9 cellular contexts compared by ENCODE assay signal in the genomic region with DNA sequence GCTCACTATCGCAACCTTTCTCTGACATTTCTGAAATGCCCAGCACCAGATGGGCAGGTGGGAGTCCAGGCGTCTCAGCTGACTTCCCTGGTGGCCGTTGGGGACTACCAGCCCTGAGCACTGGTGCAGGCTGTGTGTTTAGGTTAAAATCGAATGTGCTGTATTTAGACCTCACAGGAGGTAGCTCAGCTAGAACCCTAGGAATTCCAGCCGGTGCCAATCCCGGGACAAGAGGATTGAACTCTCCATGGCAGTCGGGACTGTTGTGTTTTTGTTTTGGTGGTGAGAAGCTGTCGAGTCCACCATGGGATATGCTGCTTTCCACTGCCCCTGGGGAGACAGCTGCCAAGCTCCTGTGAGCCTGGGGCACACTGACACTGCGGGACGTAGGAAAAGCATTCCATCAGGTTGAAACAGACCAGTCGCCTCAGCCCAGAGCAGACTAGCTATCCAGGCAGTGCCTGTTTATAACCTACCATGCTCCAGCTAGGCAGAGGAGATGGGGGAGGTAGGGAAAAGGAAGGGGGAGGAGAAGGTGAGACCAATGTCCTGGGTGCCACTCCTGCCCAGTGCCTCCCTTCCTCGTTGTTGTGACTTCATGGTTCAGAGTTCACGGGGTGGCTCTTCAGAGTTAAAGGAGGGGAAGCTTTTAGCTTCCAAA. TPM values are rescaled to one million over a fixed set of nuclear protein-coding genes. Genes with fewer than 3 reads are reported as not detected.
DNase-seq lines count a peak whose midpoint lies in the region; ATAC-seq and TF ChIP-seq lines count a peak whose summit lies in the region.
"Had no signal": no experiment of that assay in that cellular context is flagged by ENCODE, and none has a peak within 500 bp of the region (broad histone marks: within the 10 kb centered on the region; RNA-seq: fewer than 3 reads in every experiment).

No MANE protein-coding gene starts in this region.

- no peak for ATAC-seq in GM18868 (IDR thresholded peaks at IDR 0.05; ENCODE audit: unreplicated experiment)

- H3K4me3 Mint-ChIP-seq in Caco-2 (ENCODE audit: unreplicated experiment): peak overlapping the region; percentile 48
- peak overlapping the region; percentile 10 for H3K4me3 Mint-ChIP-seq in osteocyte (ENCODE audit: unreplicated experiment)

- peaks cover 4% of the 10 kb centered on the region for H3K36me3 ChIP-seq in Caco-2 (ENCODE audit: control insufficient read depth, insufficient read depth, low read length)
- H3K36me3 ChIP-seq in SJSA1: peaks cover 23% of the 10 kb centered on the region
- H3K36me3 ChIP-seq in esophagus squamous epithelium: peaks cover 0 to 17% (median 0%) of the 10 kb centered on the region in 3 donors
- H3K36me3 ChIP-seq in BE2C: no peaks in the 10 kb centered on the region

- TSS peak; percentile 66 for BruUV-seq in Caco-2 (replicated peaks; lab: Mats Ljungman, UMichigan)

- H3K27me3 Mint-ChIP-seq in Caco-2 (ENCODE audit: insufficient read depth, unreplicated experiment) (no peaks in the 10 kb centered on the region), osteocyte (ENCODE audit: unreplicated experiment) (no peaks in the 10 kb centered on the region)

- no peaks in the 10 kb centered on the region for H3K9me3 ChIP-seq in Caco-2
- H3K9me3 ChIP-seq in SJSA1 (replicated peaks): no peaks in the 10 kb centered on the region
- H3K9me3 ChIP-seq in esophagus squamous epithelium: no peaks in the 10 kb centered on the region
- no peaks in the 10 kb centered on the region for H3K9me3 ChIP-seq in BE2C

- peaks cover 81% of the 10 kb centered on the region for H3K4me1 Mint-ChIP-seq in Caco-2 (ENCODE audit: low read depth, unreplicated experiment)
- peaks cover 78% of the 10 kb centered on the region for H3K4me1 Mint-ChIP-seq in osteocyte (ENCODE audit: unreplicated experiment)

- CTCF ChIA-PET in Caco-2 (lab: Charles Lee): interaction anchor here (0.6 to 1.6 kb wide), 6 partner anchors 15 to 75 kb away, joined by 3 to 13 read pairs (median 4); no protein-coding TSS in a partner anchor

- 81 to 84% methylated on average over 5 to 6 of the region's 13 CpGs for WGBS in esophagus squamous epithelium, 2 donors

- H3K36me3 Mint-ChIP-seq in Caco-2 (ENCODE audit: insufficient read depth, unreplicated experiment): peaks cover 90% of the 10 kb centered on the region
- H3K36me3 Mint-ChIP-seq in osteocyte (ENCODE audit: unreplicated experiment): no peaks in the 10 kb centered on the region

- no peak overlapping the region for H3K4me3 ChIP-seq in Caco-2 (ENCODE audit: low read depth, low read length)
- H3K4me3 ChIP-seq in SJSA1: no peak overlapping the region
- H3K4me3 ChIP-seq in esophagus squamous epithelium: no peak overlapping the region
- no peak overlapping the region for H3K4me3 ChIP-seq in BE2C (ENCODE audit: low read depth, low read length)

- intact Hi-C loops in Caco-2 (cut with micrococcal nuclease; ENCODE audit: unreplicated experiment): loop anchor here (5.0 kb wide), 1 partner anchor 119 kb away; no protein-coding TSS in a partner anchor
- intact Hi-C loops in esophagus squamous epithelium (cut with DNase I): no loop called here

- no peak for TF ChIP-seq POLR2A in esophagus squamous epithelium (IDR thresholded peaks at IDR 0.05)

- no peak for TF ChIP-seq CTCF in Caco-2 (IDR thresholded peaks at IDR 0.05; ENCODE audit: insufficient read depth in 1 of 2, low read depth in 1 of 2, low read length in 1 of 2, severe bottlenecking in 1 of 2, unreplicated experiment in 1 of 2)
- TF ChIP-seq CTCF in esophagus squamous epithelium (IDR thresholded peaks at IDR 0.05): no peak
- TF ChIP-seq CTCF in osteocyte (IDR thresholded peaks at IDR 0.05): no peak
- no peak for TF ChIP-seq CTCF in BE2C (IDR thresholded peaks at IDR 0.05; ENCODE audit: low read depth, low read length)

- H3K9me3 Mint-ChIP-seq in Caco-2 (ENCODE audit: unreplicated experiment) (no peaks in the 10 kb centered on the region), osteocyte (ENCODE audit: unreplicated experiment) (no peaks in the 10 kb centered on the region)

- POLR2A ChIA-PET in Caco-2 (lab: Charles Lee): interaction anchor here (0.9 to 1.2 kb wide), 6 partner anchors 15 to 96 kb away, joined by 3 to 10 read pairs (median 4); no protein-coding TSS in a partner anchor

- H3K27ac Mint-ChIP-seq in Caco-2 (ENCODE audit: unreplicated experiment) (peak overlapping the region; percentile 70), osteocyte (ENCODE audit: unreplicated experiment) (peak overlapping the region; percentile 94)

- H3K27ac ChIP-seq in SJSA1: peak overlapping the region; percentile 93
- peak overlapping the region; percentile 11 to 90 (median 79) for H3K27ac ChIP-seq in esophagus squamous epithelium

- H3K27me3 ChIP-seq in Caco-2 (replicated peaks; ENCODE audit: control insufficient read depth, insufficient read depth, low read length): no peaks in the 10 kb centered on the region
- H3K27me3 ChIP-seq in SJSA1 (replicated peaks): no peaks in the 10 kb centered on the region
- H3K27me3 ChIP-seq in esophagus squamous epithelium: no peaks in the 10 kb centered on the region
- no peaks in the 10 kb centered on the region for H3K27me3 ChIP-seq in BE2C

- peaks cover 96% of the 10 kb centered on the region for H3K4me1 ChIP-seq in Caco-2
- peaks cover 94% of the 10 kb centered on the region for H3K4me1 ChIP-seq in SJSA1 (replicated peaks)
- H3K4me1 ChIP-seq in esophagus squamous epithelium: peaks cover 0 to 70% (median 38%) of the 10 kb centered on the region in 3 donors
- no peaks in the 10 kb centered on the region for H3K4me1 ChIP-seq in BE2C

- no peak for DNase-seq in Caco-2
- peak; percentile 88 to 90 for DNase-seq in SJSA1 (ENCODE audit: low read depth in 1 of 2, low spot score in 2 of 2)
- DNase-seq in esophagus squamous epithelium (lab: John Stamatoyannopoulos, UW): no peak
- peak; percentile 95 for DNase-seq in osteocyte (ENCODE audit: extremely low spot score, unreplicated experiment)
- no peak for DNase-seq in Kasumi-1 (lab: John Stamatoyannopoulos, UW)
- no peak for DNase-seq in BE2C
- DNase-seq in pons (ENCODE audit: low spot score): no peak
- DNase-seq: central memory CD4-positive, alpha-beta T cell had no signal

RNA-seq across cellular contexts. Expression of gene MICAL2, which starts 52.9 kb away (rescaled TPM):
- total RNA-seq in Caco-2 (2022) (247 and 272 TPM in 2 replicates), esophagus squamous epithelium (10 to 100 TPM; 10.1 to 49.0 (median 19.8) TPM), osteocyte (19.5 and 20.8 TPM in 2 replicates)
- total RNA-seq in SJSA1 (2014; rRNA removed; shearing (Covaris generic)): 42.8 and 59.8 TPM in 2 replicates
- polyA plus RNA-seq in BE2C (2012; ENCODE audit: insufficient read depth, insufficient read length, low read depth): 5.7 TPM

Comparison
In these comparisons a context has a peak if more than half of its experiments do, and no peak if none do; other contexts are left out.
1. DNase-seq: peak in SJSA1 (2 of 2) and osteocyte (single experiment); none in Caco-2 (0 of 2), esophagus squamous epithelium (single experiment), Kasumi-1 (0 of 2), BE2C (single experiment) and pons (single experiment).